In genomic region chr6:9532621-9533557, GRCh38 we compare ENCODE assay signal across 20 cellular contexts.
A peak's percentile ranks its signal among the peaks of the same experiment; 100 is the strongest.
DNase-seq lines count a peak whose midpoint lies in the region; ATAC-seq and TF ChIP-seq lines count a peak whose summit lies in the region.
"Had no signal": no experiment of that assay in that cellular context is flagged by ENCODE, and none has a peak within 500 bp of the region (broad histone marks: within the 10 kb centered on the region; RNA-seq: fewer than 3 reads in every experiment).

No MANE protein-coding gene starts in this region.

- TF ChIP-seq EP300 in SK-N-SH (IDR thresholded peaks at IDR 0.05; ENCODE audit: borderline replicate concordance in 1 of 2, low read depth in 1 of 2, low read length in 1 of 2), result no peak
- no peak for TF ChIP-seq EP300 in esophagus muscularis mucosa (IDR thresholded peaks at IDR 0.05)

- H4K20me1 ChIP-seq in SK-N-SH (ENCODE audit: insufficient read depth) (no peaks in the 10 kb centered on the region), PC-9 (ENCODE audit: insufficient read depth) (no peaks in the 10 kb centered on the region)

- BruUV-seq in PC-9 (replicated peaks; lab: Mats Ljungman, UMichigan), result no TSS peak

- CTCF ChIA-PET in SK-N-SH (lab: Yijun Ruan, JAX) (interaction anchor here (1.1 to 1.7 kb wide), 3 partner anchors 8 to 897 kb away, joined by 3 to 7 read pairs (median 3); no protein-coding TSS in a partner anchor), PC-9 (lab: Charles Lee) (interaction anchor here (0.5 kb wide), 1 partner anchor 374 kb away, joined by 4 read pairs; no protein-coding TSS in a partner anchor)

- no peak for TF ChIP-seq POLR2A in esophagus muscularis mucosa (IDR thresholded peaks at IDR 0.05; ENCODE audit: low read depth)

- intact Hi-C loops in PC-9 (cut with micrococcal nuclease; ENCODE audit: unreplicated experiment), result loop anchor here (1.0 kb wide), 1 partner anchor 51 kb away; no protein-coding TSS in a partner anchor
- intact Hi-C loops in esophagus muscularis mucosa (cut with DNase I), result no loop called here

- no peaks in the 10 kb centered on the region for H3K36me3 ChIP-seq in SK-N-SH (replicated peaks in 1 of 2; ENCODE audit: control insufficient read depth in 1 of 2, insufficient read depth in 2 of 2, low read length in 1 of 2)
- no peaks in the 10 kb centered on the region for H3K36me3 ChIP-seq in PC-9 (ENCODE audit: low read depth)
- no peaks in the 10 kb centered on the region for H3K36me3 ChIP-seq in esophagus muscularis mucosa
- H3K36me3 ChIP-seq: gastrocnemius medialis, WERI-Rb-1 had no signal

- H3K79me2 ChIP-seq in SK-N-SH (ENCODE audit: insufficient read depth) (no peaks in the 10 kb centered on the region), PC-9 (ENCODE audit: low read depth) (no peaks in the 10 kb centered on the region)

- H3F3A ChIP-seq in SK-N-SH (replicated peaks; ENCODE audit: insufficient read depth) (peaks cover 8% of the 10 kb centered on the region), PC-9 (ENCODE audit: insufficient read depth, low read depth) (peaks cover 13% of the 10 kb centered on the region; the same call in 1 of the 2 replicates)

- H3K4me3 ChIP-seq in SK-N-SH (ENCODE audit: low read depth in 2 of 2, low read length in 1 of 2) (no peak overlapping the region), PC-9 (no peak overlapping the region), fibroblast of mammary gland (ENCODE audit: control insufficient read depth, low read depth, low read length) (no peak overlapping the region), esophagus muscularis mucosa (no peak overlapping the region)
- H3K4me3 ChIP-seq: gastrocnemius medialis, psoas muscle had no signal

- H3K9me3 Mint-ChIP-seq in type B pancreatic cell, result peaks cover 6% of the 10 kb centered on the region

- H2AFZ ChIP-seq in SK-N-SH (ENCODE audit: low read depth) (no peak overlapping the region), PC-9 (no peak overlapping the region)

- no peak for DNase-seq in SK-N-SH
- peak; percentile 26 to 58 for DNase-seq in PC-9
- DNase-seq in fibroblast of mammary gland (ENCODE audit: low read depth), result peak; percentile 27
- no peak for DNase-seq in type B pancreatic cell (ENCODE audit: extremely low spot score, unreplicated experiment)
- DNase-seq in GDM1 (lab: John Stamatoyannopoulos, UW), result no peak
- no peak for DNase-seq in esophagus muscularis mucosa (ENCODE audit: extremely low spot score)
- no peak for DNase-seq in ureter (ENCODE audit: low spot score)
- DNase-seq: activated naive CD4-positive, alpha-beta T cell; amygdala; CD4-positive, alpha-beta T cell; DMS79 treated with DMSO at 0.1 percent for 48 hours; gastrocnemius medialis; NCI-H1417 treated with DMSO at 0.1 percent for 48 hours; NCI-H748 treated with DMSO at 0.1 percent for 48 hours; psoas muscle; stimulated activated CD8-positive, alpha-beta memory T cell treated with anti-CD3 and anti-CD28 coated beads, Interleukin-4, amount 100 ng/mL, for 48 hours; T-helper 17 cell; WERI-Rb-1 had no signal

- no peak for ATAC-seq in SK-N-SH treated with all-trans-retinoic acid at 6 μM for 48 hours
- ATAC-seq: gastrocnemius medialis, left lobe of liver, psoas muscle, T-helper 17 cell had no signal

- H3K4me1 Mint-ChIP-seq in type B pancreatic cell (ENCODE audit: unreplicated experiment), result no peaks in the 10 kb centered on the region
- H3K4me1 Mint-ChIP-seq: T-helper 17 cell had no signal

- WGBS in SK-N-SH (ENCODE audit: low lambda C conversion rate), result 21% methylated on average over 3 of the region's 3 CpGs
- 88% methylated on average over 3 of the region's 3 CpGs for WGBS in esophagus muscularis mucosa

- no peak overlapping the region for H3K4me2 ChIP-seq in SK-N-SH
- peak overlapping the region; percentile 36 for H3K4me2 ChIP-seq in PC-9

- H3K27me3 ChIP-seq in SK-N-SH (ENCODE audit: insufficient read depth), result no peaks in the 10 kb centered on the region
- H3K27me3 ChIP-seq in PC-9 (ENCODE audit: insufficient read depth, low read depth), result no peaks in the 10 kb centered on the region
- H3K27me3 ChIP-seq in esophagus muscularis mucosa, result peaks cover 0 to 2% (median 0%) of the 10 kb centered on the region in 4 donors
- H3K27me3 ChIP-seq: gastrocnemius medialis had no signal

- H3K9ac ChIP-seq in SK-N-SH, result no peak overlapping the region

- no peak for TF ChIP-seq RAD21 in SK-N-SH (IDR thresholded peaks at IDR 0.05; ENCODE audit: low read length)

- no peak for TF ChIP-seq CTCF in SK-N-SH (IDR thresholded peaks at IDR 0.05)
- TF ChIP-seq CTCF in PC-9 (conservative IDR thresholded peaks at IDR 0.05), result no peak
- TF ChIP-seq CTCF in fibroblast of mammary gland (conservative IDR thresholded peaks at IDR 0.05; ENCODE audit: control insufficient read depth, insufficient read depth, low read depth, low read length), result no peak
- no peak for TF ChIP-seq CTCF in type B pancreatic cell (conservative IDR thresholded peaks at IDR 0.05)
- TF ChIP-seq CTCF in esophagus muscularis mucosa (IDR thresholded peaks at IDR 0.05), result no peak

- H3K4me1 ChIP-seq in SK-N-SH (ENCODE audit: control insufficient read depth in 1 of 2, insufficient read depth in 2 of 2, low read depth in 1 of 2, low read length in 1 of 2), result peaks cover 0 to 4% of the 10 kb centered on the region in 2 experiments; a peak in 2 of 4 replicates
- peaks cover 14% of the 10 kb centered on the region for H3K4me1 ChIP-seq in PC-9 (replicated peaks; ENCODE audit: insufficient read depth)
- no peaks in the 10 kb centered on the region for H3K4me1 ChIP-seq in esophagus muscularis mucosa
- H3K4me1 ChIP-seq: gastrocnemius medialis, psoas muscle had no signal

- H3K36me3 Mint-ChIP-seq in type B pancreatic cell, result no peaks in the 10 kb centered on the region

- H3K27ac ChIP-seq in SK-N-SH (ENCODE audit: low read depth in 2 of 2, low read length in 1 of 2) (no peak overlapping the region), PC-9 (peak overlapping the region; percentile 67), esophagus muscularis mucosa (replicated peaks in 1 of 4) (no peak overlapping the region)
- H3K27ac ChIP-seq: gastrocnemius medialis, psoas muscle, WERI-Rb-1 had no signal

- H3K9me3 ChIP-seq in SK-N-SH, result no peaks in the 10 kb centered on the region
- no peaks in the 10 kb centered on the region for H3K9me3 ChIP-seq in PC-9 (ENCODE audit: insufficient read depth, low read depth)
- H3K9me3 ChIP-seq in esophagus muscularis mucosa, result peaks cover 0 to 4% (median 0%) of the 10 kb centered on the region in 4 donors
- H3K9me3 ChIP-seq: gastrocnemius medialis, psoas muscle had no signal

- H3K4me3 Mint-ChIP-seq in type B pancreatic cell, result no peak overlapping the region
- H3K4me3 Mint-ChIP-seq: CD4-positive, alpha-beta T cell; T-helper 17 cell had no signal

- peak overlapping the region; percentile 56 for H3K27ac Mint-ChIP-seq in type B pancreatic cell
- H3K27ac Mint-ChIP-seq: CD4-positive, alpha-beta T cell; T-helper 17 cell had no signal

- POLR2A ChIA-PET in SK-N-SH (lab: Yijun Ruan, JAX) (no interaction called here), PC-9 (lab: Charles Lee; ENCODE audit: unreplicated experiment) (no interaction called here)

- no peaks in the 10 kb centered on the region for H3K27me3 Mint-ChIP-seq in type B pancreatic cell
- H3K27me3 Mint-ChIP-seq: T-helper 17 cell had no signal

- H3K9me2 ChIP-seq in SK-N-SH (no peaks in the 10 kb centered on the region), PC-9 (ENCODE audit: insufficient read depth) (no peaks in the 10 kb centered on the region)

TF ChIP-seq in SK-N-SH, 30 proteins besides CTCF, POLR2A, EP300 and RAD21:
- peak; percentile 21; the same call in 1 of the 2 replicates for TF ChIP-seq FOSL2 (IDR thresholded peaks at IDR 0.05; ENCODE audit: borderline replicate concordance, low read depth)
- no peak for TF ChIP-seq YY1 (IDR thresholded peaks at IDR 0.05; ENCODE audit: low read depth)
TF ChIP-seq in SK-N-SH: peak in this region for 1.

TF ChIP-seq in SK-N-SH treated with all-trans-retinoic acid at 6 μM for 48 hours, 23 proteins besides CTCF, POLR2A, EP300 and RAD21:
- TF ChIP-seq ZNF70 (CRISPR knock-in tag; IDR thresholded peaks at IDR 0.05) (no peak), ISL1 (CRISPR knock-in tag; IDR thresholded peaks at IDR 0.05) (no peak), ZNF565 (CRISPR knock-in tag; conservative IDR thresholded peaks at IDR 0.05; ENCODE audit: low read depth) (no peak), ESRRG (CRISPR knock-in tag; IDR thresholded peaks at IDR 0.05) (no peak), RARB (CRISPR knock-in tag; IDR thresholded peaks at IDR 0.05) (no peak)
- TF ChIP-seq, protein P1, sequence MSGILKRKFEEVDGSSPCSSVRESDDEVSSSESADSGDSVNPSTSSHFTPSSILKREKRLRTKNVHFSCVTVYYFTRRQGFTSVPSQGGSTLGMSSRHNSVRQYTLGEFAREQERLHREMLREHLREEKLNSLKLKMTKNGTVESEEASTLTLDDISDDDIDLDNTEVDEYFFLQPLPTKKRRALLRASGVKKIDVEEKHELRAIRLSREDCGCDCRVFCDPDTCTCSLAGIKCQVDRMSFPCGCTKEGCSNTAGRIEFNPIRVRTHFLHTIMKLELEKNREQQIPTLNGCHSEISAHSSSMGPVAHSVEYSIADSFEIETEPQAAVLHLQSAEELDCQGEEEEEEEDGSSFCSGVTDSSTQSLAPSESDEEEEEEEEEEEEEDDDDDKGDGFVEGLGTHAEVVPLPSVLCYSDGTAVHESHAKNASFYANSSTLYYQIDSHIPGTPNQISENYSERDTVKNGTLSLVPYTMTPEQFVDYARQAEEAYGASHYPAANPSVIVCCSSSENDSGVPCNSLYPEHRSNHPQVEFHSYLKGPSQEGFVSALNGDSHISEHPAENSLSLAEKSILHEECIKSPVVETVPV (CRISPR knock-in tag; IDR thresholded peaks at IDR 0.05), result no peak

Comparison
In these comparisons a context has a peak if more than half of its experiments do, and no peak if none do; other contexts are left out.
1. DNase-seq: peak in PC-9 (2 of 2) and fibroblast of mammary gland (single experiment); none in SK-N-SH (single experiment), type B pancreatic cell (single experiment), GDM1 (single experiment), esophagus muscularis mucosa (single experiment) and ureter (single experiment).